In genomic region chr1:17520041-17520440, GRCh38 we compare ENCODE assay signal across 16 cellular contexts. TPM values are rescaled to one million over a fixed set of nuclear protein-coding genes. Genes with fewer than 3 reads are reported as not detected.
DNase-seq lines count a peak whose midpoint lies in the region; ATAC-seq, FAIRE-seq and TF ChIP-seq lines count a peak whose summit lies in the region.
"Had no signal": no experiment of that assay in that cellular context is flagged by ENCODE, and none has a peak within 500 bp of the region (broad histone marks: within the 10 kb centered on the region; RNA-seq: fewer than 3 reads in every experiment).

No MANE protein-coding gene starts in this region.

- no peaks in the 10 kb centered on the region for H3K27me3 ChIP-seq in Peyer's patch
- no peaks in the 10 kb centered on the region for H3K27me3 ChIP-seq in hepatocyte
- no peaks in the 10 kb centered on the region for H3K27me3 ChIP-seq in pancreas
- H3K27me3 ChIP-seq in esophagus muscularis mucosa: no peaks in the 10 kb centered on the region

- TF ChIP-seq CTCF in Peyer's patch (IDR thresholded peaks at IDR 0.05) (no peak), hepatocyte (IDR thresholded peaks at IDR 0.05; ENCODE audit: poor library complexity) (no peak), pancreas (IDR thresholded peaks at IDR 0.05) (no peak), esophagus muscularis mucosa (IDR thresholded peaks at IDR 0.05) (no peak)

- peak overlapping the region in 3 of 4 donors; percentile 53 to 69 (median 55) for H3K27ac ChIP-seq in Peyer's patch
- H3K27ac ChIP-seq in hepatocyte: no peak overlapping the region
- H3K27ac ChIP-seq in pancreas: peak overlapping the region in 2 of 4 donors; percentile 57 to 62
- no peak overlapping the region for H3K27ac ChIP-seq in esophagus muscularis mucosa (replicated peaks in 1 of 4)

- ATAC-seq in pancreas (peak; percentile 64 to 85 (median 80)), GM21737 (IDR thresholded peaks at IDR 0.05; ENCODE audit: unreplicated experiment) (no peak)
- ATAC-seq: activated CD8-positive, alpha-beta memory T cell treated with anti-CD3 and anti-CD28 coated beads, Interleukin-2, amount 10 ng/mL, durations not matched to agents 7 days and 5 days; T-cell had no signal

- TF ChIP-seq EP300 in esophagus muscularis mucosa (IDR thresholded peaks at IDR 0.05): no peak

- no peaks in the 10 kb centered on the region for H3K9me2 ChIP-seq in hepatocyte (replicated peaks; ENCODE audit: insufficient read depth)

- H3K4me1 ChIP-seq in Peyer's patch (peaks cover 0 to 24% (median 2%) of the 10 kb centered on the region in 4 donors), hepatocyte (ENCODE audit: insufficient read depth) (peaks cover 3% of the 10 kb centered on the region), pancreas (peaks cover 15 to 20% (median 19%) of the 10 kb centered on the region in 3 donors), esophagus muscularis mucosa (peaks cover 0 to 15% (median 11%) of the 10 kb centered on the region in 4 donors)

- no peaks in the 10 kb centered on the region for H3K9me3 ChIP-seq in Peyer's patch
- no peaks in the 10 kb centered on the region for H3K9me3 ChIP-seq in hepatocyte (ENCODE audit: low read depth)
- H3K9me3 ChIP-seq in pancreas: no peaks in the 10 kb centered on the region
- no peaks in the 10 kb centered on the region for H3K9me3 ChIP-seq in esophagus muscularis mucosa

- H3K79me2 ChIP-seq in hepatocyte: no peaks in the 10 kb centered on the region

- 61% methylated on average over 12 of the region's 12 CpGs for WGBS in hepatocyte (ENCODE audit: low lambda C conversion rate, missing lambda C conversion rate)
- 49% methylated on average over 12 of the region's 12 CpGs for WGBS in pancreas, 2 donors
- WGBS in esophagus muscularis mucosa: 62% methylated on average over 8 of the region's 12 CpGs

- FAIRE-seq in pancreas (lab: Jason Lieb, UNC) (no peak), GM12892 (lab: Jason Lieb, UNC) (no peak)
- FAIRE-seq: D721Med, HTR-8/SVneo had no signal

- H3K36me3 ChIP-seq in Peyer's patch (no peaks in the 10 kb centered on the region), hepatocyte (replicated peaks; ENCODE audit: insufficient read depth, low read depth) (no peaks in the 10 kb centered on the region), pancreas (no peaks in the 10 kb centered on the region), esophagus muscularis mucosa (no peaks in the 10 kb centered on the region)

- no peak overlapping the region for H2AFZ ChIP-seq in hepatocyte

- TF ChIP-seq POLR2A in Peyer's patch (IDR thresholded peaks at IDR 0.05) (peak; percentile 44 to 69), esophagus muscularis mucosa (IDR thresholded peaks at IDR 0.05; ENCODE audit: low read depth) (no peak), GM12892 (IDR thresholded peaks at IDR 0.05; ENCODE audit: low read depth, low read length) (no peak)

- peak; percentile 93 for DNase-seq in DMS53 (lab: John Stamatoyannopoulos, UW)
- DNase-seq in Peyer's patch: peak in 2 of 3 donors; percentile 84 to 89
- peak; percentile 44 for DNase-seq in hepatocyte (ENCODE audit: low spot score)
- peak; percentile 42 to 77 (median 68) for DNase-seq in pancreas
- no peak for DNase-seq in esophagus muscularis mucosa (ENCODE audit: extremely low spot score)
- DNase-seq in GM12892 (ENCODE audit: insufficient read length): no peak
- DNase-seq in DMS79 treated with DMSO at 0.1 percent for 48 hours (lab: John Stamatoyannopoulos, UW): no peak
- DNase-seq: activated CD4-positive, CD25-positive, alpha-beta regulatory T cell; activated CD8-positive, alpha-beta memory T cell treated with anti-CD3 and anti-CD28 coated beads, Interleukin-2, amount 10 ng/mL, durations not matched to agents 7 days and 5 days; activated naive CD4-positive, alpha-beta T cell treated with anti-CD3 and anti-CD28 coated beads for 36 hours; effector CD4-positive, alpha-beta T cell; left cardiac atrium; T-cell had no signal

- intact Hi-C loops in pancreas (cut with DNase I): no loop called here
- intact Hi-C loops in esophagus muscularis mucosa (cut with DNase I): no loop called here

- no peaks in the 10 kb centered on the region for H4K20me1 ChIP-seq in hepatocyte (ENCODE audit: insufficient read depth, poor library complexity, severe bottlenecking)

- H3K4me3 ChIP-seq in Peyer's patch (peak overlapping the region in 1 of 4 donors; percentile 28), hepatocyte (no peak overlapping the region), pancreas (peak overlapping the region in 1 of 4 donors; percentile 13), esophagus muscularis mucosa (no peak overlapping the region)

- H3K4me2 ChIP-seq in hepatocyte: no peak overlapping the region

RNA-seq across cellular contexts. Expression of gene ARHGEF10L, which starts 19.5 kb away (rescaled TPM):
- total RNA-seq in Peyer's patch (100 to 1,000 TPM in 3 of 4 donors, 10 to 100 TPM in 1; 72.7 to 177 (median 156) TPM), hepatocyte (33.0 and 48.3 TPM in 2 replicates), pancreas (10 to 100 TPM; 36.2 to 58.7 (median 48.2) TPM), esophagus muscularis mucosa (10 to 100 TPM; 46.6 to 93.0 (median 66.9) TPM)
- polyA plus RNA-seq in hepatocyte (40.4 and 48.2 TPM in 2 replicates), pancreas (100 to 1,000 TPM; 103 to 104 TPM)
- polyA plus RNA-seq in GM12892 (2012; ENCODE audit: missing spikeins): 0.59 TPM
- total RNA-seq: activated CD8-positive, alpha-beta memory T cell treated with anti-CD3 and anti-CD28 coated beads, Interleukin-2, amount 10 ng/mL, durations not matched to agents 7 days and 5 days; activated naive CD4-positive, alpha-beta T cell treated with anti-CD3 and anti-CD28 coated beads for 36 hours had no signal

Comparison
In these comparisons a context has a peak if more than half of its experiments do, and no peak if none do; other contexts are left out.
1. DNase-seq: peak in DMS53 (single experiment), Peyer's patch (2 of 3), hepatocyte (single experiment) and pancreas (6 of 6); none in esophagus muscularis mucosa (single experiment), GM12892 (single experiment) and DMS79 treated with DMSO at 0.1 percent for 48 hours (single experiment).
2. H3K27ac ChIP-seq: peak in Peyer's patch (3 of 4); none in hepatocyte (single experiment) and esophagus muscularis mucosa (0 of 4).
3. POLR2A ChIP-seq: peak in Peyer's patch (2 of 2); none in esophagus muscularis mucosa (single experiment) and GM12892 (single experiment).